Comparison of ENCODE assay signal across 8 cellular contexts in genomic region chrX:103585421-103586313, GRCh38. TPM values are rescaled to one million over a fixed set of nuclear protein-coding genes. Genes with fewer than 3 reads are reported as not detected.
DNase-seq lines count a peak whose midpoint lies in the region; ATAC-seq, FAIRE-seq and TF ChIP-seq lines count a peak whose summit lies in the region.

TSS of gene TCEAL4 (plus strand) at chrX:103585515. CDS start at chrX:103586676, 1,161 bp downstream.

- peak within 1 kb of the TSS; percentile 47 for H3K4me3 ChIP-seq in CD8-positive, alpha-beta memory T cell (ENCODE audit: low read length)
- peak within 1 kb of the TSS; percentile 88 for H3K4me3 ChIP-seq in astrocyte (ENCODE audit: insufficient read depth, low read depth, low read length)
- H3K4me3 ChIP-seq in hepatocyte = peak within 1 kb of the TSS; percentile 66
- H3K4me3 ChIP-seq in prostate gland = peak within 1 kb of the TSS; percentile 55 to 67

- H3K27ac ChIP-seq in CD8-positive, alpha-beta memory T cell (ENCODE audit: low read depth, low read length) = no peak within 1 kb of the TSS
- H3K27ac ChIP-seq in astrocyte (ENCODE audit: low read depth, low read length) (peak within 1 kb of the TSS; percentile 75), hepatocyte (peak within 1 kb of the TSS; percentile 87), prostate gland (peak within 1 kb of the TSS; percentile 90 to 92)

- no peaks in the 10 kb centered on the region for H3K9me3 ChIP-seq in CD8-positive, alpha-beta memory T cell (ENCODE audit: low read length)
- H3K9me3 ChIP-seq in astrocyte (ENCODE audit: insufficient read depth, low read depth, low read length) = no peaks in the 10 kb centered on the region
- H3K9me3 ChIP-seq in hepatocyte (ENCODE audit: low read depth) = no peaks in the 10 kb centered on the region
- no peaks in the 10 kb centered on the region for H3K9me3 ChIP-seq in prostate gland

- ATAC-seq in GM19397 (IDR thresholded peaks at IDR 0.05; ENCODE audit: unreplicated experiment) = peak; percentile 82
- peak; percentile 85 for ATAC-seq in HG03521 (IDR thresholded peaks at IDR 0.05; ENCODE audit: unreplicated experiment)

- H3K9me3 Mint-ChIP-seq in CD8-positive, alpha-beta memory T cell = no peaks in the 10 kb centered on the region
- H3K9me3 Mint-ChIP-seq in astrocyte (ENCODE audit: unreplicated experiment) = peaks cover 5% of the 10 kb centered on the region

- peak within 1 kb of the TSS; percentile 75 for H2AFZ ChIP-seq in astrocyte (ENCODE audit: low read depth, low read length)
- peak within 1 kb of the TSS; percentile 64 for H2AFZ ChIP-seq in hepatocyte

- H3K36me3 Mint-ChIP-seq in CD8-positive, alpha-beta memory T cell = peaks cover 0 to 4% (median 0%) of the 10 kb centered on the region in 3 donors
- H3K36me3 Mint-ChIP-seq in astrocyte (ENCODE audit: low read depth, unreplicated experiment) = peaks cover 5% of the 10 kb centered on the region

- H3K27me3 ChIP-seq in CD8-positive, alpha-beta memory T cell (ENCODE audit: insufficient read depth, low read length, poor library complexity, severe bottlenecking) = no peaks in the 10 kb centered on the region
- H3K27me3 ChIP-seq in astrocyte (ENCODE audit: insufficient read depth, low read length) (no peaks in the 10 kb centered on the region), hepatocyte (no peaks in the 10 kb centered on the region), prostate gland (replicated peaks; ENCODE audit: insufficient read depth) (no peaks in the 10 kb centered on the region)

- peak; percentile 60 for TF ChIP-seq POLR2A in prostate gland (IDR thresholded peaks at IDR 0.05)

- no peak for FAIRE-seq in astrocyte (lab: Jason Lieb, UNC)

- no peaks in the 10 kb centered on the region for H3K9me2 ChIP-seq in hepatocyte (replicated peaks; ENCODE audit: insufficient read depth)

- WGBS in hepatocyte (ENCODE audit: low lambda C conversion rate, missing lambda C conversion rate) = 42% methylated on average over 51 of the region's 56 CpGs
- under 1% methylated on average over 45 of the region's 56 CpGs for WGBS in prostate gland

- CTCF ChIA-PET in CD8-positive, alpha-beta memory T cell (lab: Charles Lee) = no interaction called here

- H3K4me1 Mint-ChIP-seq in CD8-positive, alpha-beta memory T cell = peaks cover 14 to 21% (median 18%) of the 10 kb centered on the region in 3 donors
- peaks cover 6% of the 10 kb centered on the region for H3K4me1 Mint-ChIP-seq in astrocyte (ENCODE audit: low read depth, unreplicated experiment)

- peak within 1 kb of the TSS; percentile 42 to 90 (median 75) for H3K27ac Mint-ChIP-seq in CD8-positive, alpha-beta memory T cell
- peak within 1 kb of the TSS; percentile 87 for H3K27ac Mint-ChIP-seq in astrocyte (ENCODE audit: unreplicated experiment)

- no peaks in the 10 kb centered on the region for H3K36me3 ChIP-seq in CD8-positive, alpha-beta memory T cell (ENCODE audit: insufficient read depth, low read length)
- no peaks in the 10 kb centered on the region for H3K36me3 ChIP-seq in astrocyte (ENCODE audit: insufficient read depth, low read length)
- H3K36me3 ChIP-seq in hepatocyte (replicated peaks; ENCODE audit: insufficient read depth, low read depth) = no peaks in the 10 kb centered on the region
- no peaks in the 10 kb centered on the region for H3K36me3 ChIP-seq in prostate gland

- peaks cover 21% of the 10 kb centered on the region for H3K79me2 ChIP-seq in astrocyte (ENCODE audit: insufficient read depth, low read length)
- peaks cover 15% of the 10 kb centered on the region for H3K79me2 ChIP-seq in hepatocyte

- no peaks in the 10 kb centered on the region for H3K4me1 ChIP-seq in CD8-positive, alpha-beta memory T cell (ENCODE audit: insufficient read depth, low read length)
- H3K4me1 ChIP-seq in astrocyte (ENCODE audit: insufficient read depth, low read length) (peaks cover 2% of the 10 kb centered on the region), hepatocyte (ENCODE audit: insufficient read depth) (no peaks in the 10 kb centered on the region), prostate gland (replicated peaks) (no peaks in the 10 kb centered on the region)

- TF ChIP-seq CTCF in astrocyte (IDR thresholded peaks at IDR 0.05; ENCODE audit: insufficient read depth, low read depth, low read length) (no peak), hepatocyte (IDR thresholded peaks at IDR 0.05; ENCODE audit: poor library complexity) (no peak), prostate gland (IDR thresholded peaks at IDR 0.05) (no peak)

- no peaks in the 10 kb centered on the region for H4K20me1 ChIP-seq in astrocyte (ENCODE audit: insufficient read depth, low read length)
- H4K20me1 ChIP-seq in hepatocyte (ENCODE audit: insufficient read depth, poor library complexity, severe bottlenecking) = no peaks in the 10 kb centered on the region

- peak within 1 kb of the TSS; percentile 94 for H3K9ac ChIP-seq in astrocyte (ENCODE audit: low read length)

- DNase-seq in CD8-positive, alpha-beta memory T cell = peak in 4 of 5 donors; percentile 3 to 49 (median 25)
- peak; percentile 49 for DNase-seq in RPMI8226
- DNase-seq in astrocyte (ENCODE audit: low read depth) = no peak
- DNase-seq in hepatocyte (ENCODE audit: low spot score) = peak; percentile 74
- DNase-seq in prostate gland (ENCODE audit: low spot score) = peak; percentile 53
- no peak for DNase-seq in NK-92 treated with Interleukin-12 subunit alpha and Interleukin-12 subunit beta, amount 100 ng/mL, for 24 hours (lab: John Stamatoyannopoulos, UW)

- H3K27me3 Mint-ChIP-seq in CD8-positive, alpha-beta memory T cell = peaks cover 2 to 6% of the 10 kb centered on the region in 2 donors
- peaks cover 5% of the 10 kb centered on the region for H3K27me3 Mint-ChIP-seq in astrocyte (ENCODE audit: low read depth, unreplicated experiment)

- H3K4me2 ChIP-seq in astrocyte (ENCODE audit: low read length) = peak within 1 kb of the TSS; percentile 90
- peak within 1 kb of the TSS; percentile 77 for H3K4me2 ChIP-seq in hepatocyte

- peak within 1 kb of the TSS; percentile 86 to 95 (median 90) for H3K4me3 Mint-ChIP-seq in CD8-positive, alpha-beta memory T cell
- peak within 1 kb of the TSS; percentile 94 for H3K4me3 Mint-ChIP-seq in astrocyte (ENCODE audit: unreplicated experiment)

- POLR2A ChIA-PET in CD8-positive, alpha-beta memory T cell (lab: Charles Lee) = no interaction called here

- intact Hi-C loops in prostate gland (cut with DNase I) = no loop called here

RNA-seq across cellular contexts. Expression of gene TCEAL4, which starts in this region (rescaled TPM):
- total RNA-seq in CD8-positive, alpha-beta memory T cell = 10 to 100 TPM; 10.4 to 11.2 TPM
- polyA plus RNA-seq in CD8-positive, alpha-beta memory T cell = 19.7 TPM
- total RNA-seq in astrocyte (49.9 and 51.3 TPM in 2 replicates), hepatocyte (84.2 and 94.4 TPM in 2 replicates), prostate gland (100 to 1,000 TPM; 127 to 182 TPM)
- polyA plus RNA-seq in hepatocyte = 171 and 213 TPM in 2 replicates

Comparison
In these comparisons a context has a peak if more than half of its experiments do, and no peak if none do; other contexts are left out.
1. DNase-seq: peak in CD8-positive, alpha-beta memory T cell (4 of 5), RPMI8226 (single experiment), hepatocyte (single experiment) and prostate gland (single experiment); none in astrocyte (single experiment) and NK-92 treated with Interleukin-12 subunit alpha and Interleukin-12 subunit beta, amount 100 ng/mL, for 24 hours (single experiment).
2. Peak in every context shown above with its lines, with median percentiles within 50 percentile points of each other: H3K4me3 ChIP-seq.